16 cellular contexts compared by ENCODE assay signal in the genomic region with DNA sequence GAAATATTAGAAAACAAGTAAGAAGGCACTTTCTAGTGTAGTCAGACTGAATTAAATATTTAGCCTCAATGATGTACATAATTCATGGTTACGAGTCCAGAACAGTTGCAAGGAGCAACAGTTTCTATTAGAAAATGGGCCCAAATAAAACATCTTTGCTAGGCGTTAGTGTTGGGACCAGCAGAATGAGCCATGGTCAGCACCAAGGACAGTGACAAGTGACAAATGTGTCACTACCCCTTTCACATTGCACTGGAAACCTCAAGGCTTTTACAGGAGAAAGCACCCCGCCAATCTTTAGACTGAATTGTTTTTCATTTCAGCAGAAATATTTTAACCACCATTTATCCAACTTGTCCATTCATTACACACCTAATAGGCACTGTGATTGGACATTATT.
DNase-seq lines count a peak whose midpoint lies in the region; ATAC-seq and TF ChIP-seq lines count a peak whose summit lies in the region.
"Had no signal": no experiment of that assay in that cellular context is flagged by ENCODE, and none has a peak within 500 bp of the region (broad histone marks: within the 10 kb centered on the region; RNA-seq: fewer than 3 reads in every experiment).

No MANE protein-coding gene starts in this region.

- H3K9ac ChIP-seq in neuronal stem cell (ENCODE audit: low read depth, low read length, poor library complexity): no peak overlapping the region

- no peak overlapping the region for H2AK5ac ChIP-seq in neuronal stem cell (ENCODE audit: low read depth, low read length)

- no CpG with 5 or more reads among the region's 3 CpGs for WGBS in neuronal stem cell (ENCODE audit: extremely low coverage in 2 of 2, insufficient read length in 2 of 2, insufficient replicate concordance in 1 of 2), 2 donors

- no peak overlapping the region for H2BK12ac ChIP-seq in neuronal stem cell (ENCODE audit: low read length)

- H2BK15ac ChIP-seq in neuronal stem cell (ENCODE audit: low read length): no peak overlapping the region

- H3K4me1 ChIP-seq in neuronal stem cell (ENCODE audit: control insufficient read depth in 2 of 2, insufficient read depth in 1 of 2, low read depth in 1 of 2, low read length in 2 of 2) (peaks cover 0 to 2% of the 10 kb centered on the region in 2 donors), tibial artery (no peaks in the 10 kb centered on the region)
- H3K4me1 ChIP-seq: colonic mucosa, esophagus squamous epithelium, psoas muscle had no signal

- H3K27me3 Mint-ChIP-seq in activated CD4-positive, alpha-beta T cell treated with anti-CD3 and anti-CD28 coated beads, Interleukin-2, amount 10 ng/mL, durations not matched to agents 7 days and 5 days: no peaks in the 10 kb centered on the region
- no peaks in the 10 kb centered on the region for H3K27me3 Mint-ChIP-seq in activated CD8-positive, alpha-beta T cell treated with anti-CD3 and anti-CD28 coated beads for 36 hours

- POLR2A ChIA-PET in activated CD4-positive, alpha-beta T cell treated with anti-CD3 and anti-CD28 coated beads, Interleukin-2, amount 10 ng/mL, durations not matched to agents 7 days and 5 days (lab: Charles Lee): no interaction called here
- POLR2A ChIA-PET in activated CD8-positive, alpha-beta T cell treated with anti-CD3 and anti-CD28 coated beads for 36 hours (lab: Charles Lee): no interaction called here

- no peak overlapping the region for H2BK120ac ChIP-seq in neuronal stem cell (ENCODE audit: low read depth, low read length)

- no peak overlapping the region for H3K4me3 Mint-ChIP-seq in activated CD4-positive, alpha-beta T cell treated with anti-CD3 and anti-CD28 coated beads, Interleukin-2, amount 10 ng/mL, durations not matched to agents 7 days and 5 days
- no peak overlapping the region for H3K4me3 Mint-ChIP-seq in activated CD8-positive, alpha-beta T cell treated with anti-CD3 and anti-CD28 coated beads for 36 hours
- H3K4me3 Mint-ChIP-seq: stimulated activated effector memory CD8-positive, alpha-beta T cell treated with anti-CD3 and anti-CD28 coated beads, Interleukin-12 subunit alpha, Interleukin-12 subunit beta, amount 100 ng/mL, for 72 hours had no signal

- no peak for ATAC-seq in activated CD8-positive, alpha-beta T cell treated with anti-CD3 and anti-CD28 coated beads for 36 hours
- no peak for ATAC-seq in HG03039 (IDR thresholded peaks at IDR 0.05; ENCODE audit: unreplicated experiment)
- ATAC-seq: psoas muscle; stimulated activated effector memory CD8-positive, alpha-beta T cell treated with anti-CD3 and anti-CD28 coated beads, Interleukin-12 subunit alpha, Interleukin-12 subunit beta, amount 100 ng/mL, for 72 hours had no signal

- no peak overlapping the region for H4K8ac ChIP-seq in neuronal stem cell (ENCODE audit: low read depth, low read length)

- no peak overlapping the region for H3K27ac ChIP-seq in neuronal stem cell (replicated peaks; ENCODE audit: low read length)
- H3K27ac ChIP-seq in tibial artery: no peak overlapping the region
- H3K27ac ChIP-seq: colonic mucosa, esophagus squamous epithelium, PC-9, psoas muscle had no signal

- H3K79me1 ChIP-seq in neuronal stem cell (ENCODE audit: low read depth, low read length): no peaks in the 10 kb centered on the region

- H3K4me1 Mint-ChIP-seq in activated CD4-positive, alpha-beta T cell treated with anti-CD3 and anti-CD28 coated beads, Interleukin-2, amount 10 ng/mL, durations not matched to agents 7 days and 5 days: no peaks in the 10 kb centered on the region
- no peaks in the 10 kb centered on the region for H3K4me1 Mint-ChIP-seq in activated CD8-positive, alpha-beta T cell treated with anti-CD3 and anti-CD28 coated beads for 36 hours (ENCODE audit: low read depth)
- H3K4me1 Mint-ChIP-seq: stimulated activated effector memory CD8-positive, alpha-beta T cell treated with anti-CD3 and anti-CD28 coated beads, Interleukin-12 subunit alpha, Interleukin-12 subunit beta, amount 100 ng/mL, for 72 hours had no signal

- H3K36me3 ChIP-seq in neuronal stem cell (replicated peaks in 1 of 2; ENCODE audit: control insufficient read depth in 2 of 2, insufficient read depth in 2 of 2, low read length in 2 of 2) (peaks cover 0 to 3% of the 10 kb centered on the region in 2 donors), tibial artery (no peaks in the 10 kb centered on the region)
- H3K36me3 ChIP-seq: colonic mucosa, esophagus squamous epithelium had no signal

- H3K27ac Mint-ChIP-seq in activated CD4-positive, alpha-beta T cell treated with anti-CD3 and anti-CD28 coated beads, Interleukin-2, amount 10 ng/mL, durations not matched to agents 7 days and 5 days: no peak overlapping the region
- no peak overlapping the region for H3K27ac Mint-ChIP-seq in activated CD8-positive, alpha-beta T cell treated with anti-CD3 and anti-CD28 coated beads for 36 hours
- H3K27ac Mint-ChIP-seq: stimulated activated effector memory CD8-positive, alpha-beta T cell treated with anti-CD3 and anti-CD28 coated beads, Interleukin-12 subunit alpha, Interleukin-12 subunit beta, amount 100 ng/mL, for 72 hours had no signal

- H3K4me2 ChIP-seq in neuronal stem cell (ENCODE audit: insufficient read depth, low read length, poor library complexity, severe bottlenecking): no peak overlapping the region
- H3K4me2 ChIP-seq: PC-9 had no signal

- no peak overlapping the region for H2BK5ac ChIP-seq in neuronal stem cell (ENCODE audit: low read length)

- H3K9me3 Mint-ChIP-seq in activated CD4-positive, alpha-beta T cell treated with anti-CD3 and anti-CD28 coated beads, Interleukin-2, amount 10 ng/mL, durations not matched to agents 7 days and 5 days: no peaks in the 10 kb centered on the region
- no peaks in the 10 kb centered on the region for H3K9me3 Mint-ChIP-seq in activated CD8-positive, alpha-beta T cell treated with anti-CD3 and anti-CD28 coated beads for 36 hours

- intact Hi-C loops in activated CD8-positive, alpha-beta T cell treated with anti-CD3 and anti-CD28 coated beads for 36 hours (cut with micrococcal nuclease): no loop called here
- intact Hi-C loops in tibial artery (cut with DNase I; ENCODE audit: low total_unique reads): no loop called here

- H3K9me3 ChIP-seq in neuronal stem cell (replicated peaks in 1 of 2; ENCODE audit: control insufficient read depth in 2 of 2, insufficient read depth in 1 of 2, low read depth in 1 of 2, low read length in 2 of 2): peaks cover 0 to 2% of the 10 kb centered on the region in 2 donors
- H3K9me3 ChIP-seq in tibial artery: no peaks in the 10 kb centered on the region
- H3K9me3 ChIP-seq: colonic mucosa, esophagus squamous epithelium, psoas muscle had no signal

- no peaks in the 10 kb centered on the region for H3K36me3 Mint-ChIP-seq in activated CD4-positive, alpha-beta T cell treated with anti-CD3 and anti-CD28 coated beads, Interleukin-2, amount 10 ng/mL, durations not matched to agents 7 days and 5 days (ENCODE audit: low read depth)
- H3K36me3 Mint-ChIP-seq in activated CD8-positive, alpha-beta T cell treated with anti-CD3 and anti-CD28 coated beads for 36 hours (ENCODE audit: low read depth): no peaks in the 10 kb centered on the region
- H3K36me3 Mint-ChIP-seq: stimulated activated effector memory CD8-positive, alpha-beta T cell treated with anti-CD3 and anti-CD28 coated beads, Interleukin-12 subunit alpha, Interleukin-12 subunit beta, amount 100 ng/mL, for 72 hours had no signal

- no peak overlapping the region for H3K18ac ChIP-seq in neuronal stem cell (ENCODE audit: low read length)

- H3K27me3 ChIP-seq in neuronal stem cell (ENCODE audit: control insufficient read depth in 3 of 3, insufficient read depth in 3 of 3, low read depth in 1 of 3, low read length in 3 of 3) (peaks cover 0 to 3% (median 0%) of the 10 kb centered on the region in 3 experiments), tibial artery (no peaks in the 10 kb centered on the region)
- H3K27me3 ChIP-seq: colonic mucosa, esophagus squamous epithelium had no signal

- no peak overlapping the region for H4K91ac ChIP-seq in neuronal stem cell (ENCODE audit: low read depth, low read length, poor library complexity)

- H3K23ac ChIP-seq in neuronal stem cell (ENCODE audit: low read depth, low read length, poor library complexity): no peak overlapping the region

- H3K4me3 ChIP-seq in neuronal stem cell (ENCODE audit: low read length in 2 of 2) (no peak overlapping the region), tibial artery (no peak overlapping the region), foreskin fibroblast (ENCODE audit: low read depth in 1 of 2, low read length in 2 of 2) (no peak overlapping the region)
- H3K4me3 ChIP-seq: colonic mucosa, esophagus squamous epithelium, PC-9, psoas muscle had no signal

- no peak overlapping the region for H2AFZ ChIP-seq in neuronal stem cell (ENCODE audit: low read length)
- H2AFZ ChIP-seq: PC-9 had no signal

- peak; percentile 7 for DNase-seq in activated CD4-positive, alpha-beta T cell treated with anti-CD3 and anti-CD28 coated beads for 48 hours
- DNase-seq in activated CD4-positive, alpha-beta T cell treated with anti-CD3 and anti-CD28 coated beads, Interleukin-2, amount 10 ng/mL, durations not matched to agents 7 days and 5 days: no peak
- peak; percentile 29 for DNase-seq in MV-4-11 (lab: John Stamatoyannopoulos, UW)
- peak; percentile 15 for DNase-seq in activated CD8-positive, alpha-beta T cell treated with anti-CD3 and anti-CD28 coated beads for 36 hours
- DNase-seq in neuronal stem cell (ENCODE audit: low spot score): peak; percentile 71
- no peak for DNase-seq in tibial artery
- DNase-seq in foreskin fibroblast: no peak
- DNase-seq: activated CD8-positive, alpha-beta memory T cell treated with anti-CD3 and anti-CD28 coated beads, Interleukin-2, amount 50 U/mL, for 4 hours; colonic mucosa; esophagus squamous epithelium; H7; psoas muscle; T-helper 9 cell had no signal

- CTCF ChIA-PET in activated CD4-positive, alpha-beta T cell treated with anti-CD3 and anti-CD28 coated beads, Interleukin-2, amount 10 ng/mL, durations not matched to agents 7 days and 5 days (lab: Charles Lee): no interaction called here
- CTCF ChIA-PET in activated CD8-positive, alpha-beta T cell treated with anti-CD3 and anti-CD28 coated beads for 36 hours (lab: Charles Lee): no interaction called here

- no peak for TF ChIP-seq CTCF in activated CD8-positive, alpha-beta T cell treated with anti-CD3 and anti-CD28 coated beads for 36 hours (IDR thresholded peaks at IDR 0.05)
- TF ChIP-seq CTCF in tibial artery (IDR thresholded peaks at IDR 0.05): no peak
- TF ChIP-seq CTCF in foreskin fibroblast (IDR thresholded peaks at IDR 0.05; ENCODE audit: low read depth, low read length): no peak

- H3K4ac ChIP-seq in neuronal stem cell (ENCODE audit: low read length): no peak overlapping the region

- H3K14ac ChIP-seq in neuronal stem cell (ENCODE audit: low read length): no peak overlapping the region

Comparison
In these comparisons a context has a peak if more than half of its experiments do, and no peak if none do; other contexts are left out.
1. DNase-seq: peak in activated CD4-positive, alpha-beta T cell treated with anti-CD3 and anti-CD28 coated beads for 48 hours (single experiment), MV-4-11 (single experiment), activated CD8-positive, alpha-beta T cell treated with anti-CD3 and anti-CD28 coated beads for 36 hours (single experiment) and neuronal stem cell (single experiment); none in activated CD4-positive, alpha-beta T cell treated with anti-CD3 and anti-CD28 coated beads, Interleukin-2, amount 10 ng/mL, durations not matched to agents 7 days and 5 days (single experiment), tibial artery (0 of 2) and foreskin fibroblast (0 of 2).